7 cellular contexts compared by ENCODE assay signal in genomic region chr2:176085861-176086771, GRCh38. TPM values are rescaled to one million over a fixed set of nuclear protein-coding genes. Genes with fewer than 3 reads are reported as not detected.
DNase-seq lines count a peak whose midpoint lies in the region; ATAC-seq and TF ChIP-seq lines count a peak whose summit lies in the region.

No MANE protein-coding gene starts in this region.

- peaks cover 90% of the 10 kb centered on the region for H3K27me3 ChIP-seq in thyroid gland

- 3 to 6% methylated on average over 38 to 43 of the region's 46 CpGs for WGBS in thyroid gland, 2 donors

- H3K27ac Mint-ChIP-seq in activated CD4-positive, alpha-beta memory T cell treated with anti-CD3 and anti-CD28 coated beads, Interleukin-2, amount 10 ng/mL, durations not matched to agents 7 days and 5 days = no peak overlapping the region

- peaks cover 6% of the 10 kb centered on the region for H3K36me3 Mint-ChIP-seq in activated CD4-positive, alpha-beta memory T cell treated with anti-CD3 and anti-CD28 coated beads, Interleukin-2, amount 10 ng/mL, durations not matched to agents 7 days and 5 days (ENCODE audit: low read depth)

- POLR2A ChIA-PET in activated CD4-positive, alpha-beta memory T cell treated with anti-CD3 and anti-CD28 coated beads, Interleukin-2, amount 10 ng/mL, durations not matched to agents 7 days and 5 days (lab: Charles Lee) = no interaction called here

- H3K9me3 Mint-ChIP-seq in activated CD4-positive, alpha-beta memory T cell treated with anti-CD3 and anti-CD28 coated beads, Interleukin-2, amount 10 ng/mL, durations not matched to agents 7 days and 5 days = no peaks in the 10 kb centered on the region

- no peaks in the 10 kb centered on the region for H3K9me3 ChIP-seq in thyroid gland

- no peaks in the 10 kb centered on the region for H3K36me3 ChIP-seq in thyroid gland

- peaks cover 8 to 15% of the 10 kb centered on the region in 2 donors for H3K4me1 ChIP-seq in thyroid gland

- ATAC-seq in GM21367 (IDR thresholded peaks at IDR 0.05; ENCODE audit: unreplicated experiment) (no peak), HG02870 (IDR thresholded peaks at IDR 0.05; ENCODE audit: unreplicated experiment) (no peak)

- TF ChIP-seq POLR2A in thyroid gland (IDR thresholded peaks at IDR 0.05) = no peak

- no peak overlapping the region for H3K4me3 ChIP-seq in thyroid gland (replicated peaks in 1 of 3)

- peaks cover 92% of the 10 kb centered on the region for H3K27me3 Mint-ChIP-seq in activated CD4-positive, alpha-beta memory T cell treated with anti-CD3 and anti-CD28 coated beads, Interleukin-2, amount 10 ng/mL, durations not matched to agents 7 days and 5 days

- peak in 2 of 6 experiments; percentile 15 to 23 for TF ChIP-seq CTCF in thyroid gland (IDR thresholded peaks at IDR 0.05)

- H3K27ac ChIP-seq in thyroid gland = no peak overlapping the region

- CTCF ChIA-PET in activated CD4-positive, alpha-beta memory T cell treated with anti-CD3 and anti-CD28 coated beads, Interleukin-2, amount 10 ng/mL, durations not matched to agents 7 days and 5 days (lab: Charles Lee) = interaction anchor here (1.1 to 1.3 kb wide), 2 partner anchors 10 to 396 kb away, joined by 4 to 6 read pairs; no protein-coding TSS in a partner anchor

- H3K4me3 Mint-ChIP-seq in activated CD4-positive, alpha-beta memory T cell treated with anti-CD3 and anti-CD28 coated beads, Interleukin-2, amount 10 ng/mL, durations not matched to agents 7 days and 5 days = no peak overlapping the region

- DNase-seq in ELF-1 (ENCODE audit: low read depth, low spot score) (peak; percentile 69), Kasumi-1 (lab: John Stamatoyannopoulos, UW) (peak; percentile 57 to 67), inferior parietal cortex (ENCODE audit: extremely low spot score) (peak; percentile 50), thyroid gland (no peak)
- DNase-seq in activated CD4-positive, alpha-beta memory T cell treated with anti-CD3 and anti-CD28 coated beads, Interleukin-2, amount 10 ng/mL, durations not matched to agents 7 days and 5 days = peak; percentile 19

- intact Hi-C loops in thyroid gland (cut with DNase I) = loop anchor here (10.0 kb wide), 1 partner anchor 721 kb away; no protein-coding TSS in a partner anchor

- H3K4me1 Mint-ChIP-seq in activated CD4-positive, alpha-beta memory T cell treated with anti-CD3 and anti-CD28 coated beads, Interleukin-2, amount 10 ng/mL, durations not matched to agents 7 days and 5 days = peaks cover 4% of the 10 kb centered on the region

RNA-seq across cellular contexts. Expression of gene EVX2, which starts 2.4 kb away (rescaled TPM):
- not detected for total RNA-seq in activated CD4-positive, alpha-beta memory T cell treated with anti-CD3 and anti-CD28 coated beads, Interleukin-2, amount 10 ng/mL, durations not matched to agents 7 days and 5 days
- not detected for total RNA-seq in thyroid gland

RNA-seq across cellular contexts. Expression of gene HOXD13, which starts 6.4 kb away (rescaled TPM):
- total RNA-seq in activated CD4-positive, alpha-beta memory T cell treated with anti-CD3 and anti-CD28 coated beads, Interleukin-2, amount 10 ng/mL, durations not matched to agents 7 days and 5 days = not detected
- not detected for total RNA-seq in thyroid gland

RNA-seq across cellular contexts. Expression of gene HOXD12, which starts 13.5 kb away (rescaled TPM):
- not detected for total RNA-seq in activated CD4-positive, alpha-beta memory T cell treated with anti-CD3 and anti-CD28 coated beads, Interleukin-2, amount 10 ng/mL, durations not matched to agents 7 days and 5 days
- not detected for total RNA-seq in thyroid gland

RNA-seq across cellular contexts. Expression of gene HOXD11, which starts 21.0 kb away (rescaled TPM):
- not detected for total RNA-seq in activated CD4-positive, alpha-beta memory T cell treated with anti-CD3 and anti-CD28 coated beads, Interleukin-2, amount 10 ng/mL, durations not matched to agents 7 days and 5 days
- total RNA-seq in thyroid gland = not detected

RNA-seq across cellular contexts. Expression of gene HOXD10, which starts 30.5 kb away (rescaled TPM):
- not detected for total RNA-seq in activated CD4-positive, alpha-beta memory T cell treated with anti-CD3 and anti-CD28 coated beads, Interleukin-2, amount 10 ng/mL, durations not matched to agents 7 days and 5 days
- under 1 TPM in 2 of 4 donors, not detected in 2; 0.33 to 0.54 TPM for total RNA-seq in thyroid gland

Comparison
In these comparisons a context has a peak if more than half of its experiments do, and no peak if none do; other contexts are left out.
1. DNase-seq: peak in ELF-1 (single experiment), Kasumi-1 (2 of 2), activated CD4-positive, alpha-beta memory T cell treated with anti-CD3 and anti-CD28 coated beads, Interleukin-2, amount 10 ng/mL, durations not matched to agents 7 days and 5 days (single experiment) and inferior parietal cortex (single experiment); none in thyroid gland (0 of 2).